In genomic region chr1:11501491-11501897, GRCh38 we compare ENCODE assay signal across 11 cellular contexts. TPM values are rescaled to one million over a fixed set of nuclear protein-coding genes. Genes with fewer than 3 reads are reported as not detected.
DNase-seq lines count a peak whose midpoint lies in the region; ATAC-seq and TF ChIP-seq lines count a peak whose summit lies in the region.
"Had no signal": no experiment of that assay in that cellular context is flagged by ENCODE, and none has a peak within 500 bp of the region (broad histone marks: within the 10 kb centered on the region; RNA-seq: fewer than 3 reads in every experiment).

No MANE protein-coding gene starts in this region.

- intact Hi-C loops in CD14-positive monocyte (cut with micrococcal nuclease) = no loop called here

- TF ChIP-seq CTCF in CD14-positive monocyte (IDR thresholded peaks at IDR 0.05) (no peak), coronary artery (IDR thresholded peaks at IDR 0.05) (no peak), HFFc6 (IDR thresholded peaks at IDR 0.05) (no peak)

- ATAC-seq in GM19463 (IDR thresholded peaks at IDR 0.05; ENCODE audit: unreplicated experiment) = no peak

- H3K4me3 Mint-ChIP-seq in CD14-positive monocyte (peak overlapping the region in 1 of 2 donors; percentile 17), HFFc6 (no peak overlapping the region)
- H3K4me3 Mint-ChIP-seq: mesothelial cell of epicardium; stimulated activated naive CD8-positive, alpha-beta T cell treated with anti-CD3 and anti-CD28 coated beads, Interleukin-15, Interleukin-2, amounts not matched to agents 100 ng/mL and 50 ng/mL, for 24 hours had no signal

- H3K27me3 ChIP-seq in H7 (ENCODE audit: control insufficient read depth, insufficient read depth, low read length) = no peaks in the 10 kb centered on the region
- H3K27me3 ChIP-seq: BE2C had no signal

- peak; percentile 27 for DNase-seq in CD14-positive monocyte (ENCODE audit: low spot score)
- peak; percentile 71 for DNase-seq in H7
- no peak for DNase-seq in coronary artery (ENCODE audit: low spot score)
- DNase-seq in mesenteric fat pad (ENCODE audit: low spot score) = peak; percentile 86
- DNase-seq in HFFc6 = no peak
- no peak for DNase-seq in NCI-H146 (lab: John Stamatoyannopoulos, UW)
- DNase-seq in A172 (ENCODE audit: low spot score) = no peak
- DNase-seq: BE2C had no signal

- peaks cover 29 to 52% (median 42%) of the 10 kb centered on the region in 7 donors for H3K9me3 Mint-ChIP-seq in CD14-positive monocyte
- peaks cover 50% of the 10 kb centered on the region for H3K9me3 Mint-ChIP-seq in HFFc6

- H3K4me3 ChIP-seq in H7 (ENCODE audit: insufficient read depth, low read depth, low read length) (no peak overlapping the region), coronary artery (peak overlapping the region; percentile 28)

- H3K36me3 Mint-ChIP-seq in CD14-positive monocyte (no peaks in the 10 kb centered on the region), HFFc6 (ENCODE audit: low read depth) (0 out of 2 replicates have a peak, but pooled peaks cover 14% of the 10 kb centered on the region)

- H3K4me1 Mint-ChIP-seq in CD14-positive monocyte = no peaks in the 10 kb centered on the region
- H3K4me1 Mint-ChIP-seq in HFFc6 (ENCODE audit: low read depth) = no peaks in the 10 kb centered on the region
- H3K4me1 Mint-ChIP-seq: mesothelial cell of epicardium had no signal

- H3K27ac ChIP-seq in coronary artery = no peak overlapping the region

- peaks cover 2% of the 10 kb centered on the region; the same call in 1 of the 2 replicates for H3K36me3 ChIP-seq in H7 (replicated peaks; ENCODE audit: control insufficient read depth, insufficient read depth, low read length)

- H3K27ac Mint-ChIP-seq in CD14-positive monocyte (no peak overlapping the region), HFFc6 (no peak overlapping the region)
- H3K27ac Mint-ChIP-seq: mesothelial cell of epicardium; stimulated activated naive CD8-positive, alpha-beta T cell treated with anti-CD3 and anti-CD28 coated beads, Interleukin-15, Interleukin-2, amounts not matched to agents 100 ng/mL and 50 ng/mL, for 24 hours had no signal

- H3K27me3 Mint-ChIP-seq in CD14-positive monocyte (ENCODE audit: low read depth in 3 of 3) (peaks cover 2 to 29% (median 28%) of the 10 kb centered on the region in 3 donors), HFFc6 (ENCODE audit: insufficient read depth) (peaks cover 22% of the 10 kb centered on the region)

RNA-seq across cellular contexts. Expression of gene DISP3, which starts 22.5 kb away (rescaled TPM):
- polyA plus RNA-seq in CD14-positive monocyte = not detected
- total RNA-seq in H7 (2014; rRNA removed; shearing (Covaris generic)) = 5.8 and 6.1 TPM in 2 replicates
- total RNA-seq in mesenteric fat pad = not detected
- total RNA-seq in HFFc6 (2021; fragmentation: NEBNext Ultra II Directional; extraction: Animal tissue kit (Norgen Biotek cat#: 25700)) = not detected
- 0.14 TPM in 2 replicates for total RNA-seq in A172 (2014; rRNA removed; shearing (Covaris generic))

Comparison
In these comparisons a context has a peak if more than half of its experiments do, and no peak if none do; other contexts are left out.
1. DNase-seq: peak in CD14-positive monocyte (single experiment), H7 (single experiment) and mesenteric fat pad (single experiment); none in coronary artery (single experiment), HFFc6 (single experiment), NCI-H146 (single experiment) and A172 (single experiment).